ENCODE assay signal across 24 cellular contexts in genomic region chr1:155673003-155673402, GRCh38.
"Had no signal": no experiment of that assay in that cellular context is flagged by ENCODE, and none has a peak within 500 bp of the region (broad histone marks: within the 10 kb centered on the region; RNA-seq: fewer than 3 reads in every experiment).

No MANE protein-coding gene starts in this region.

- H3K27ac ChIP-seq: esophagus squamous epithelium, foreskin keratinocyte, left ventricle myocardium inferior, parathyroid adenoma, prostate gland, spleen, tibial artery, upper lobe of right lung, vagina had no signal

- H3K4me1 Mint-ChIP-seq: immature natural killer cell; stimulated activated memory B cell treated with anti-CD40 and anti-IgM and Interleukin-4, amounts not matched to agents 10 μg/mL and 1 μg/mL and 100 μg/mL, for 72 hours had no signal

- H3K27ac Mint-ChIP-seq: dendritic cell treated with granulocyte-macrophage colony-stimulating factor and Interleukin-4, amounts not matched to agents 40 ng/mL and 50 ng/mL, for 4 days; nephron; stimulated activated memory B cell treated with anti-CD40 and anti-IgM and Interleukin-4, amounts not matched to agents 10 μg/mL and 1 μg/mL and 100 μg/mL, for 72 hours; stimulated activated naive CD8-positive, alpha-beta T cell treated with anti-CD3 and anti-CD28 coated beads, Interleukin-15, Interleukin-2, amounts not matched to agents 100 ng/mL and 50 ng/mL, for 24 hours had no signal

- H3K4me1 ChIP-seq: esophagus squamous epithelium, foreskin keratinocyte, left ventricle myocardium inferior, parathyroid adenoma, prostate gland, spleen, tibial artery, upper lobe of right lung, vagina had no signal

- H3K9me3 ChIP-seq: esophagus squamous epithelium, left ventricle myocardium inferior, prostate gland, spleen, tibial artery, upper lobe of right lung, vagina had no signal

- H3K27me3 ChIP-seq: esophagus squamous epithelium, foreskin keratinocyte, spleen, tibial artery, upper lobe of right lung, vagina had no signal

- FAIRE-seq: keratinocyte had no signal

- H3K9me3 Mint-ChIP-seq: dendritic cell treated with granulocyte-macrophage colony-stimulating factor and Interleukin-4, amounts not matched to agents 40 ng/mL and 50 ng/mL, for 4 days; effector memory CD8-positive, alpha-beta T cell; immature natural killer cell; naive B cell; nephron; stimulated activated memory B cell treated with anti-CD40 and anti-IgM and Interleukin-4, amounts not matched to agents 10 μg/mL and 1 μg/mL and 100 μg/mL, for 72 hours; stimulated activated naive CD8-positive, alpha-beta T cell treated with anti-CD3 and anti-CD28 coated beads, Interleukin-15, Interleukin-2, amounts not matched to agents 100 ng/mL and 50 ng/mL, for 24 hours had no signal

- H3K9ac ChIP-seq: parathyroid adenoma had no signal

- H2AFZ ChIP-seq: parathyroid adenoma had no signal

- DNase-seq: effector memory CD8-positive, alpha-beta T cell; esophagus squamous epithelium; foreskin keratinocyte; immature natural killer cell; left ventricle myocardium inferior; mesendoderm; naive B cell; retina; spleen; stimulated activated CD4-positive, alpha-beta T cell treated with anti-CD3 and anti-CD28 coated beads, Interleukin-15, amount 100 ng/mL, for 24 hours; stimulated activated CD4-positive, alpha-beta T cell treated with anti-CD3 and anti-CD28 coated beads, Interleukin-1b, Interleukin-23, amount 100 ng/mL, for 48 hours; stimulated activated CD4-positive, alpha-beta T cell treated with anti-CD3 and anti-CD28 coated beads, Interleukin-4, amount 100 ng/mL, for 24 hours; tibial artery; upper lobe of right lung had no signal

- H3K4me3 Mint-ChIP-seq: dendritic cell treated with granulocyte-macrophage colony-stimulating factor and Interleukin-4, amounts not matched to agents 40 ng/mL and 50 ng/mL, for 4 days; effector memory CD8-positive, alpha-beta T cell; immature natural killer cell; naive B cell; nephron; stimulated activated memory B cell treated with anti-CD40 and anti-IgM and Interleukin-4, amounts not matched to agents 10 μg/mL and 1 μg/mL and 100 μg/mL, for 72 hours; stimulated activated naive CD8-positive, alpha-beta T cell treated with anti-CD3 and anti-CD28 coated beads, Interleukin-15, Interleukin-2, amounts not matched to agents 100 ng/mL and 50 ng/mL, for 24 hours had no signal

- H3K27me3 Mint-ChIP-seq: dendritic cell treated with granulocyte-macrophage colony-stimulating factor and Interleukin-4, amounts not matched to agents 40 ng/mL and 50 ng/mL, for 4 days; effector memory CD8-positive, alpha-beta T cell; naive B cell; stimulated activated memory B cell treated with anti-CD40 and anti-IgM and Interleukin-4, amounts not matched to agents 10 μg/mL and 1 μg/mL and 100 μg/mL, for 72 hours; stimulated activated naive CD8-positive, alpha-beta T cell treated with anti-CD3 and anti-CD28 coated beads, Interleukin-15, Interleukin-2, amounts not matched to agents 100 ng/mL and 50 ng/mL, for 24 hours had no signal

- H3K4me3 ChIP-seq: esophagus squamous epithelium, left ventricle myocardium inferior, lung, prostate gland, spleen, tibial artery, upper lobe of right lung, vagina had no signal

- ATAC-seq: effector memory CD8-positive, alpha-beta T cell; foreskin keratinocyte; sciatic nerve; stimulated activated memory B cell treated with anti-CD40 and anti-IgM and Interleukin-4, amounts not matched to agents 10 μg/mL and 1 μg/mL and 100 μg/mL, for 72 hours; upper lobe of right lung had no signal

- H3K79me2 ChIP-seq: parathyroid adenoma had no signal
